1 cellular context compared by ENCODE assay signal in the genomic region with DNA sequence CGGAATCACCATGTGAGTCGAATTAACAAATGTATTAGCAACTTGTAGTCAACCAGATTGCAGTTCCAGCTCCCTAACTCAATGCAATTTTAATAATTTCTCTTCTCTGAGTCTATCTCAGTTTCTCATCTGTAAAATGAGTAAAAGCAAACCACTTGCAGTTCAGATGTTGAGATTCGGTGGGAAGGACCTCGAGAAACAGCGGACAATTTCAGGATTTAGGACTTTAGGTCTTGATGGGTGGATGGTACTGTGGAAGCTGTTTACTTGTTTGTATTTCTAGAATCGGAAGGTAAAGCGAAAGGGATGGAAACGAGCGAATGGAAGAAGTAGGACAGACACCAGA.
TF ChIP-seq lines count a peak whose summit lies in the region.

No MANE protein-coding gene starts in this region.

TF ChIP-seq in endothelial cell of umbilical vein, 7 proteins besides CTCF, POLR2A, EP300 and RAD21 (continued from another document):
- TF ChIP-seq FOS (IDR thresholded peaks at IDR 0.05; ENCODE audit: borderline replicate concordance, insufficient read depth, low read length) (no peak), MYC (IDR thresholded peaks at IDR 0.05; ENCODE audit: low read depth, low read length) (no peak), EZH2 (IDR thresholded peaks at IDR 0.05; ENCODE audit: borderline replicate concordance, low read depth, low read length, severe bottlenecking) (no peak), POLR2AphosphoS5 (IDR thresholded peaks at IDR 0.05; ENCODE audit: insufficient read depth, low read depth, low read length) (no peak)
